Comparison of ENCODE assay signal across 8 cellular contexts in the genomic region with DNA sequence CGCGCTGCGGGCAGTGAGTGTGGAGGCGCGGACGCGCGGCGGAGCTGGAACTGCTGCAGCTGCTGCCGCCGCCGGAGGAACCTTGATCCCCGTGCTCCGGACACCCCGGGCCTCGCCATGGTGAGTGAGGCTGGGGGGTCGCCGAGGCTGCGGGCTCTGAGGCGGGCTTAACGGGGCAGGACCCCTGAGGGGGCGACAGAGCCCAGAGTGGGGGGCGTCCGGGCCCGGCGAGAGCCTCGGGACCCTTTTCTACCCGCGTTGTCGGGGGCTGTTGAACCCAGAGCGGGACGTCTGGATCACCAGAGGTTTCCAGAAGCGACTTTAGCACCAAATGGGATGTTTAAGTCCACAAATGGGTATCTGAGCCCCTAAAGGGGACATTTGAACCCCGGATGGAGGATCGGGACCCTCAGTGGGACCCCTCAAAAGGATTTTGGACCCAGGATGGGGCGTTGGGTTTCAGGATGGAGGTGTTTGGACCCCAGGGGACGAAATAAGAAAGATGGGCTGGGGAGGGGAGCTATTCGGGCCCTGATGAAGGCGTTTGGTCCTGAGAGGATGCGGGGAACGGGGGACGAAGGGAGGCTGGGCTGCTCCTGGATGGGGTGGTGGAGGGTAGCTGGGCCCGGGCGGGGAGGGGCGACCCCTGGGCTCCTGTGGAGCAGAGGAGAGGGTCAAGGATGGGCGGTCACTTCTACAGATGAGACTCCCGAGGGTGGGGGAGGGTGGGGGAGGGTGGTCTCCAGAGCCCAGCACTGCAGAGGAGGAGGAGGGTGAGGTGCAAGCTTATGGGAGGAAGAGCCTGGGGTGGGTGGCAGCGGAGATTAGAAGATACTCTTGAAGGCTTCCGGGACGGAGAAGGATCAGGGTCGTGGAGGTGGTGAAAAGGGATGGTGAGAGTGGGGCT. TPM values are rescaled to one million over a fixed set of nuclear protein-coding genes. Genes with fewer than 3 reads are reported as not detected.
DNase-seq lines count a peak whose midpoint lies in the region; ATAC-seq and TF ChIP-seq lines count a peak whose summit lies in the region.

A gene (plus strand): TSS at position 13 of the 907 bp plus-strand sequence. CDS start 105 bp downstream, at position 118.

- peak within 1 kb of the TSS; percentile 98 for H3K27ac ChIP-seq in left ventricle myocardium inferior (replicated peaks)

- peaks cover 2% of the 10 kb centered on the region for H3K27me3 Mint-ChIP-seq in HFFc6 (ENCODE audit: insufficient read depth)
- no peaks in the 10 kb centered on the region for H3K27me3 Mint-ChIP-seq in activated T-helper 17 cell treated with anti-CD3 and anti-CD28 coated beads, Interleukin-2, amount 50 U/mL, for 72 hours

- H3K27me3 ChIP-seq in BE2C (no peaks in the 10 kb centered on the region), left ventricle myocardium inferior (ENCODE audit: low read depth) (no peaks in the 10 kb centered on the region)

- DNase-seq in BE2C (no peak), HFFc6 (no peak), left ventricle myocardium inferior (no peak), renal cortical epithelial cell (ENCODE audit: low read depth) (no peak), middle frontal gyrus (ENCODE audit: extremely low spot score, low spot score) (no peak)

- H3K4me1 Mint-ChIP-seq in HFFc6 (ENCODE audit: low read depth), result peaks cover 28% of the 10 kb centered on the region
- H3K4me1 Mint-ChIP-seq in activated T-helper 17 cell treated with anti-CD3 and anti-CD28 coated beads, Interleukin-2, amount 50 U/mL, for 72 hours, result peaks cover 15% of the 10 kb centered on the region

- H3K4me3 ChIP-seq in BE2C (ENCODE audit: low read depth, low read length) (peak within 1 kb of the TSS; percentile 100), left ventricle myocardium inferior (peak within 1 kb of the TSS; percentile 100)

- TF ChIP-seq CTCF in BE2C (IDR thresholded peaks at IDR 0.05; ENCODE audit: low read depth, low read length) (no peak), HFFc6 (IDR thresholded peaks at IDR 0.05) (no peak), left ventricle myocardium inferior (IDR thresholded peaks at IDR 0.05; ENCODE audit: borderline replicate concordance) (no peak)

- ATAC-seq in activated T-helper 17 cell treated with anti-CD3 and anti-CD28 coated beads, Interleukin-2, amount 50 U/mL, for 72 hours (replicated peaks), result no peak
- no peak for ATAC-seq in HG02870 (IDR thresholded peaks at IDR 0.05; ENCODE audit: unreplicated experiment)
- ATAC-seq in GM19395 (IDR thresholded peaks at IDR 0.05; ENCODE audit: unreplicated experiment), result no peak

- peaks cover 33% of the 10 kb centered on the region for H3K36me3 Mint-ChIP-seq in HFFc6 (ENCODE audit: low read depth)
- H3K36me3 Mint-ChIP-seq in activated T-helper 17 cell treated with anti-CD3 and anti-CD28 coated beads, Interleukin-2, amount 50 U/mL, for 72 hours (ENCODE audit: low read depth), result peaks cover 55% of the 10 kb centered on the region

- H3K36me3 ChIP-seq in BE2C, result peaks cover 17% of the 10 kb centered on the region
- H3K36me3 ChIP-seq in left ventricle myocardium inferior, result peaks cover 9% of the 10 kb centered on the region

- peak within 1 kb of the TSS; percentile 100 for H3K4me3 Mint-ChIP-seq in HFFc6
- H3K4me3 Mint-ChIP-seq in activated T-helper 17 cell treated with anti-CD3 and anti-CD28 coated beads, Interleukin-2, amount 50 U/mL, for 72 hours, result peak within 1 kb of the TSS; percentile 98

- no peaks in the 10 kb centered on the region; the same call in 1 of the 2 replicates for H3K4me1 ChIP-seq in BE2C
- peaks cover 59% of the 10 kb centered on the region for H3K4me1 ChIP-seq in left ventricle myocardium inferior

- intact Hi-C loops in left ventricle myocardium inferior (cut with micrococcal nuclease), result no loop called here

- H3K9me3 ChIP-seq in BE2C (no peaks in the 10 kb centered on the region), left ventricle myocardium inferior (replicated peaks) (peaks cover 20% of the 10 kb centered on the region)

- peaks cover 10% of the 10 kb centered on the region; the same call in 1 of the 2 replicates for H3K9me3 Mint-ChIP-seq in HFFc6
- no peaks in the 10 kb centered on the region for H3K9me3 Mint-ChIP-seq in activated T-helper 17 cell treated with anti-CD3 and anti-CD28 coated beads, Interleukin-2, amount 50 U/mL, for 72 hours

- H3K27ac Mint-ChIP-seq in HFFc6, result peak within 1 kb of the TSS; percentile 100
- H3K27ac Mint-ChIP-seq in activated T-helper 17 cell treated with anti-CD3 and anti-CD28 coated beads, Interleukin-2, amount 50 U/mL, for 72 hours, result peak within 1 kb of the TSS; percentile 100

RNA-seq across cellular contexts. Expression of the gene that starts here (rescaled TPM):
- 263 TPM for polyA plus RNA-seq in BE2C (2012; ENCODE audit: insufficient read depth, insufficient read length, low read depth)
- total RNA-seq in HFFc6 (2021; fragmentation: NEBNext Ultra II Directional; extraction: Animal tissue kit (Norgen Biotek cat#: 25700)), result 100 to 1,000 TPM; 445 to 561 (median 538) TPM
- 100 to 1,000 TPM; 313 to 323 TPM for total RNA-seq in activated T-helper 17 cell treated with anti-CD3 and anti-CD28 coated beads, Interleukin-2, amount 50 U/mL, for 72 hours
- 294 TPM for total RNA-seq in left ventricle myocardium inferior
- total RNA-seq in renal cortical epithelial cell, result 181 and 302 TPM in 2 replicates
